Comparison of ENCODE assay signal across 2 cellular contexts in genomic region chr3:37545479-37545878, GRCh38.
TF ChIP-seq lines count a peak whose summit lies in the region.

No MANE protein-coding gene starts in this region.

TF ChIP-seq in GM23338, 12 proteins besides CTCF, POLR2A, EP300 and RAD21:
- TF ChIP-seq REST (IDR thresholded peaks at IDR 0.05; ENCODE audit: unreplicated experiment): no peak
- TF ChIP-seq ZNF114 (CRISPR knock-in tag; IDR thresholded peaks at IDR 0.05): no peak
- TF ChIP-seq, protein P1, sequence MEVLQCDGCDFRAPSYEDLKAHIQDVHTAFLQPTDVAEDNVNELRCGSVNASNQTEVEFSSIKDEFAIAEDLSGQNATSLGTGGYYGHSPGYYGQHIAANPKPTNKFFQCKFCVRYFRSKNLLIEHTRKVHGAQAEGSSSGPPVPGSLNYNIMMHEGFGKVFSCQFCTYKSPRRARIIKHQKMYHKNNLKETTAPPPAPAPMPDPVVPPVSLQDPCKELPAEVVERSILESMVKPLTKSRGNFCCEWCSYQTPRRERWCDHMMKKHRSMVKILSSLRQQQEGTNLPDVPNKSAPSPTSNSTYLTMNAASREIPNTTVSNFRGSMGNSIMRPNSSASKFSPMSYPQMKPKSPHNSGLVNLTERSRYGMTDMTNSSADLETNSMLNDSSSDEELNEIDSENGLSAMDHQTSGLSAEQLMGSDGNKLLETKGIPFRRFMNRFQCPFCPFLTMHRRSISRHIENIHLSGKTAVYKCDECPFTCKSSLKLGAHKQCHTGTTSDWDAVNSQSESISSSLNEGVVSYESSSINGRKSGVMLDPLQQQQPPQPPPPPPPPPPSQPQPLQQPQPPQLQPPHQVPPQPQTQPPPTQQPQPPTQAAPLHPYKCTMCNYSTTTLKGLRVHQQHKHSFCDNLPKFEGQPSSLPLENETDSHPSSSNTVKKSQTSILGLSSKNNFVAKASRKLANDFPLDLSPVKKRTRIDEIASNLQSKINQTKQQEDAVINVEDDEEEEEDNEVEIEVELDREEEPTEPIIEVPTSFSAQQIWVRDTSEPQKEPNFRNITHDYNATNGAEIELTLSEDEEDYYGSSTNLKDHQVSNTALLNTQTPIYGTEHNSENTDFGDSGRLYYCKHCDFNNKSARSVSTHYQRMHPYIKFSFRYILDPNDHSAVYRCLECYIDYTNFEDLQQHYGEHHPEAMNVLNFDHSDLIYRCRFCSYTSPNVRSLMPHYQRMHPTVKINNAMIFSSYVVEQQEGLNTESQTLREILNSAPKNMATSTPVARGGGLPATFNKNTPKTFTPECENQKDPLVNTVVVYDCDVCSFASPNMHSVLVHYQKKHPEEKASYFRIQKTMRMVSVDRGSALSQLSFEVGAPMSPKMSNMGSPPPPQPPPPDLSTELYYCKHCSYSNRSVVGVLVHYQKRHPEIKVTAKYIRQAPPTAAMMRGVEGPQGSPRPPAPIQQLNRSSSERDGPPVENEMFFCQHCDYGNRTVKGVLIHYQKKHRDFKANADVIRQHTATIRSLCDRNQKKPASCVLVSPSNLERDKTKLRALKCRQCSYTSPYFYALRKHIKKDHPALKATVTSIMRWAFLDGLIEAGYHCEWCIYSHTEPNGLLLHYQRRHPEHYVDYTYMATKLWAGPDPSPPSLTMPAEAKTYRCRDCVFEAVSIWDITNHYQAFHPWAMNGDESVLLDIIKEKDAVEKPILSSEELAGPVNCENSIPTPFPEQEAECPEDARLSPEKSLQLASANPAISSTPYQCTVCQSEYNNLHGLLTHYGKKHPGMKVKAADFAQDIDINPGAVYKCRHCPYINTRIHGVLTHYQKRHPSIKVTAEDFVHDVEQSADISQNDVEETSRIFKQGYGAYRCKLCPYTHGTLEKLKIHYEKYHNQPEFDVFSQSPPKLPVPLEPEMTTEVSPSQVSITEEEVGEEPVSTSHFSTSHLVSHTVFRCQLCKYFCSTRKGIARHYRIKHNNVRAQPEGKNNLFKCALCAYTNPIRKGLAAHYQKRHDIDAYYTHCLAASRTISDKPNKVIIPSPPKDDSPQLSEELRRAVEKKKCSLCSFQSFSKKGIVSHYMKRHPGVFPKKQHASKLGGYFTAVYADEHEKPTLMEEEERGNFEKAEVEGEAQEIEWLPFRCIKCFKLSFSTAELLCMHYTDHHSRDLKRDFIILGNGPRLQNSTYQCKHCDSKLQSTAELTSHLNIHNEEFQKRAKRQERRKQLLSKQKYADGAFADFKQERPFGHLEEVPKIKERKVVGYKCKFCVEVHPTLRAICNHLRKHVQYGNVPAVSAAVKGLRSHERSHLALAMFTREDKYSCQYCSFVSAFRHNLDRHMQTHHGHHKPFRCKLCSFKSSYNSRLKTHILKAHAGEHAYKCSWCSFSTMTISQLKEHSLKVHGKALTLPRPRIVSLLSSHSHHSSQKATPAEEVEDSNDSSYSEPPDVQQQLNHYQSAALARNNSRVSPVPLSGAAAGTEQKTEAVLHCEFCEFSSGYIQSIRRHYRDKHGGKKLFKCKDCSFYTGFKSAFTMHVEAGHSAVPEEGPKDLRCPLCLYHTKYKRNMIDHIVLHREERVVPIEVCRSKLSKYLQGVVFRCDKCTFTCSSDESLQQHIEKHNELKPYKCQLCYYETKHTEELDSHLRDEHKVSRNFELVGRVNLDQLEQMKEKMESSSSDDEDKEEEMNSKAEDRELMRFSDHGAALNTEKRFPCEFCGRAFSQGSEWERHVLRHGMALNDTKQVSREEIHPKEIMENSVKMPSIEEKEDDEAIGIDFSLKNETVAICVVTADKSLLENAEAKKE (CRISPR knock-in tag; IDR thresholded peaks at IDR 0.05): no peak
- TF ChIP-seq EZH2 (IDR thresholded peaks at IDR 0.05; ENCODE audit: low read depth, unreplicated experiment): no peak
- no peak for TF ChIP-seq NANOG (IDR thresholded peaks at IDR 0.05; ENCODE audit: borderline replicate concordance)
- no peak for TF ChIP-seq EZH2phosphoT487 (IDR thresholded peaks at IDR 0.05; ENCODE audit: unreplicated experiment)
- no peak for TF ChIP-seq CREB1 (CRISPR knock-in tag; IDR thresholded peaks at IDR 0.05; ENCODE audit: low read depth)
TF ChIP-seq in GM23338: peak in this region for 0.

TF ChIP-seq in WTC11, 78 proteins besides CTCF, POLR2A, EP300 and RAD21 (continued from another document):
- TF ChIP-seq, protein P2, sequence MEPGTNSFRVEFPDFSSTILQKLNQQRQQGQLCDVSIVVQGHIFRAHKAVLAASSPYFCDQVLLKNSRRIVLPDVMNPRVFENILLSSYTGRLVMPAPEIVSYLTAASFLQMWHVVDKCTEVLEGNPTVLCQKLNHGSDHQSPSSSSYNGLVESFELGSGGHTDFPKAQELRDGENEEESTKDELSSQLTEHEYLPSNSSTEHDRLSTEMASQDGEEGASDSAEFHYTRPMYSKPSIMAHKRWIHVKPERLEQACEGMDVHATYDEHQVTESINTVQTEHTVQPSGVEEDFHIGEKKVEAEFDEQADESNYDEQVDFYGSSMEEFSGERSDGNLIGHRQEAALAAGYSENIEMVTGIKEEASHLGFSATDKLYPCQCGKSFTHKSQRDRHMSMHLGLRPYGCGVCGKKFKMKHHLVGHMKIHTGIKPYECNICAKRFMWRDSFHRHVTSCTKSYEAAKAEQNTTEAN (CRISPR knock-in tag; IDR thresholded peaks at IDR 0.05): no peak
- TF ChIP-seq TP53 (CRISPR knock-in tag; IDR thresholded peaks at IDR 0.05) (no peak), PRDM15 (CRISPR knock-in tag; IDR thresholded peaks at IDR 0.05) (no peak), ZNF263 (CRISPR knock-in tag; IDR thresholded peaks at IDR 0.05; ENCODE audit: low read depth) (no peak), ESRRA (CRISPR knock-in tag; IDR thresholded peaks at IDR 0.05; ENCODE audit: borderline replicate concordance) (no peak), NR1H2 (CRISPR knock-in tag; IDR thresholded peaks at IDR 0.05) (no peak), NR3C1 (CRISPR knock-in tag; conservative IDR thresholded peaks at IDR 0.05; ENCODE audit: low read depth) (no peak), FOXK1 (CRISPR knock-in tag; IDR thresholded peaks at IDR 0.05) (no peak), ZNF219 (CRISPR knock-in tag; IDR thresholded peaks at IDR 0.05; ENCODE audit: borderline replicate concordance) (no peak), E2F4 (CRISPR knock-in tag; IDR thresholded peaks at IDR 0.05; ENCODE audit: borderline replicate concordance, low read depth) (no peak), ZNF423 (CRISPR knock-in tag; IDR thresholded peaks at IDR 0.05) (no peak), FOXP1 (CRISPR knock-in tag; IDR thresholded peaks at IDR 0.05; ENCODE audit: borderline replicate concordance) (no peak)
- TF ChIP-seq, protein P3, sequence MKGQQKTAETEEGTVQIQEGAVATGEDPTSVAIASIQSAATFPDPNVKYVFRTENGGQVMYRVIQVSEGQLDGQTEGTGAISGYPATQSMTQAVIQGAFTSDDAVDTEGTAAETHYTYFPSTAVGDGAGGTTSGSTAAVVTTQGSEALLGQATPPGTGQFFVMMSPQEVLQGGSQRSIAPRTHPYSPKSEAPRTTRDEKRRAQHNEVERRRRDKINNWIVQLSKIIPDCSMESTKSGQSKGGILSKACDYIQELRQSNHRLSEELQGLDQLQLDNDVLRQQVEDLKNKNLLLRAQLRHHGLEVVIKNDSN (CRISPR knock-in tag; IDR thresholded peaks at IDR 0.05): no peak
TF ChIP-seq in WTC11: peak in this region for 0.
